Comparison of ENCODE assay signal across 16 cellular contexts in the genomic region with DNA sequence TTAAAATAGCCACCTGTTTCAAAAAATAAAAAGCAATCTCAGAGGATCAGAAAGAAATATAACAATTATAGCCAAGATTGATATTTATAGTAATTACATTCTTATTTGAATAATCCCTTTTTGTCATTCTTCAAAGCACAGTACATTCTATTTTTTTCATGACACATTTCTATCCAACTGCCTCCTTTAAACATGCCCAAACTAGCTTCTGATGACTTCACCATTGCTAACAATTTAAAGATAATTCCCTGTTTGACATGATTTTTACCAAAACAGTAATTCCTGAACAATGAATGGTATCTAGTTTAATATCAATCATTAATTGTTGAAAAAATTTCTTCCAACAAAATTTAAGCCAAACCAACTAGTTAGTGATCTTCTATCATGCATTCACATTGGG.
DNase-seq lines count a peak whose midpoint lies in the region; TF ChIP-seq lines count a peak whose summit lies in the region.
"Had no signal": no experiment of that assay in that cellular context is flagged by ENCODE, and none has a peak within 500 bp of the region (broad histone marks: within the 10 kb centered on the region; RNA-seq: fewer than 3 reads in every experiment).

No MANE protein-coding gene starts in this region.

- peaks cover 47% of the 10 kb centered on the region for H3K4me1 ChIP-seq in mammary epithelial cell (ENCODE audit: insufficient read depth, low read length)
- peaks cover 6% of the 10 kb centered on the region for H3K4me1 ChIP-seq in smooth muscle cell (ENCODE audit: low read depth)
- no peaks in the 10 kb centered on the region for H3K4me1 ChIP-seq in Caco-2

- H4K20me1 ChIP-seq in mammary epithelial cell (ENCODE audit: insufficient read depth, low read length) (no peaks in the 10 kb centered on the region), smooth muscle cell (ENCODE audit: low read depth) (no peaks in the 10 kb centered on the region)

- H3K9ac ChIP-seq in mammary epithelial cell (ENCODE audit: insufficient read depth, low read length) (no peak overlapping the region), smooth muscle cell (ENCODE audit: low read depth) (no peak overlapping the region)

- H3K9me3 ChIP-seq in mammary epithelial cell (replicated peaks; ENCODE audit: insufficient read depth, low read length) (no peaks in the 10 kb centered on the region), smooth muscle cell (replicated peaks; ENCODE audit: low read depth) (no peaks in the 10 kb centered on the region), Caco-2 (no peaks in the 10 kb centered on the region)

- intact Hi-C loops in mammary epithelial cell (cut with micrococcal nuclease) = loop anchor here (5.0 kb wide), 1 partner anchor 88 kb away; no protein-coding TSS in a partner anchor
- intact Hi-C loops in Caco-2 (cut with micrococcal nuclease; ENCODE audit: unreplicated experiment) = no loop called here

- no peak overlapping the region for H3K27ac Mint-ChIP-seq in Caco-2 (ENCODE audit: unreplicated experiment)
- H3K27ac Mint-ChIP-seq: CD4-positive, CD25-positive, alpha-beta regulatory T cell; CD8-positive, alpha-beta T cell had no signal

- dilution Hi-C loops in mammary epithelial cell (cut with HindIII; ENCODE audit: low sequenced_read_pairs) = no loop called here

- H3K79me2 ChIP-seq in mammary epithelial cell (ENCODE audit: insufficient read depth, low read length) (no peaks in the 10 kb centered on the region), smooth muscle cell (ENCODE audit: low read depth) (no peaks in the 10 kb centered on the region)

- no peak for TF ChIP-seq CTCF in RWPE1 (conservative IDR thresholded peaks at IDR 0.05; ENCODE audit: low read depth)
- no peak for TF ChIP-seq CTCF in mammary epithelial cell (conservative IDR thresholded peaks at IDR 0.05 in 1 of 2, IDR thresholded peaks at IDR 0.05 in 1 of 2; ENCODE audit: extremely low read depth in 1 of 2, insufficient read depth in 1 of 2, low read depth in 1 of 2, low read length in 2 of 2)
- TF ChIP-seq CTCF in smooth muscle cell (IDR thresholded peaks at IDR 0.05; ENCODE audit: borderline replicate concordance, insufficient read depth, poor library complexity, severe bottlenecking) = no peak
- TF ChIP-seq CTCF in Caco-2 (IDR thresholded peaks at IDR 0.05; ENCODE audit: insufficient read depth in 1 of 2, low read depth in 1 of 2, low read length in 1 of 2, severe bottlenecking in 1 of 2, unreplicated experiment in 1 of 2) = no peak

- in situ Hi-C loops in mammary epithelial cell (cut with MboI; ENCODE audit: low sequenced_read_pairs in 2 of 2) = loop anchor here (10.0 to 25.0 kb wide), 2 partner anchors 173 to 200 kb away; partner anchors contain the start of gene SNCA (in 1 of the 2)

- H3K27ac ChIP-seq in RWPE1 (no peak overlapping the region), mammary epithelial cell (ENCODE audit: insufficient read depth, low read depth, low read length) (peak overlapping the region; percentile 52), epithelial cell of prostate (peak overlapping the region; percentile 35), smooth muscle cell (ENCODE audit: low read depth) (peak overlapping the region; percentile 60)
- H3K27ac ChIP-seq: C4-2B had no signal

- H3K27me3 Mint-ChIP-seq in Caco-2 (ENCODE audit: insufficient read depth, unreplicated experiment) = no peaks in the 10 kb centered on the region

- no peaks in the 10 kb centered on the region for H3F3A ChIP-seq in smooth muscle cell (ENCODE audit: low read depth)

- POLR2A ChIA-PET in RWPE1 (lab: Yijun Ruan, JAX; ENCODE audit: low non-redundant PET) = no interaction called here
- POLR2A ChIA-PET in Caco-2 (lab: Charles Lee) = no interaction called here

- DNase-seq in RWPE1 (ENCODE audit: low spot score) (peak; percentile 49), mammary epithelial cell (peak; percentile 57), epithelial cell of prostate (ENCODE audit: low read depth, low spot score) (no peak), smooth muscle cell (lab: John Stamatoyannopoulos, UW; ENCODE audit: unreplicated experiment) (no peak), Caco-2 (no peak), NCI-H82 treated with DMSO at 0.1 percent for 48 hours (lab: John Stamatoyannopoulos, UW; ENCODE audit: unreplicated experiment) (no peak), GOT3 (lab: John Stamatoyannopoulos, UW) (no peak)
- DNase-seq: CD4-positive, CD25-positive, alpha-beta regulatory T cell; CD8-positive, alpha-beta T cell; DMS 273 treated with DMSO at 0.1 percent for 48 hours; DMS79; EL; GF-D8; H7; HCEC 1CT had no signal

- H3K4me3 ChIP-seq in mammary epithelial cell (replicated peaks in 1 of 3; ENCODE audit: insufficient read depth in 1 of 3, low read depth in 2 of 3, low read length in 3 of 3) = no peak overlapping the region
- no peak overlapping the region for H3K4me3 ChIP-seq in smooth muscle cell
- no peak overlapping the region for H3K4me3 ChIP-seq in Caco-2 (ENCODE audit: low read depth, low read length)

- peaks cover 9% of the 10 kb centered on the region for H3K4me1 Mint-ChIP-seq in Caco-2 (ENCODE audit: low read depth, unreplicated experiment)
- H3K4me1 Mint-ChIP-seq: CD4-positive, CD25-positive, alpha-beta regulatory T cell had no signal

- H2AFZ ChIP-seq in mammary epithelial cell (ENCODE audit: low read depth, low read length) = peak overlapping the region; percentile 45
- H2AFZ ChIP-seq in smooth muscle cell (ENCODE audit: low read depth) = no peak overlapping the region

- H3K36me3 Mint-ChIP-seq in Caco-2 (ENCODE audit: insufficient read depth, unreplicated experiment) = peaks cover 6% of the 10 kb centered on the region
- H3K36me3 Mint-ChIP-seq: CD4-positive, CD25-positive, alpha-beta regulatory T cell; CD8-positive, alpha-beta T cell had no signal

- H3K36me3 ChIP-seq in mammary epithelial cell (ENCODE audit: insufficient read depth, low read length) = no peaks in the 10 kb centered on the region
- H3K36me3 ChIP-seq in smooth muscle cell (ENCODE audit: low read depth) = no peaks in the 10 kb centered on the region
- no peaks in the 10 kb centered on the region for H3K36me3 ChIP-seq in Caco-2 (ENCODE audit: control insufficient read depth, insufficient read depth, low read length)

- CTCF ChIA-PET in RWPE1 (lab: Yijun Ruan, JAX) (no interaction called here), mammary epithelial cell (lab: Charles Lee; ENCODE audit: low non-redundant PET) (no interaction called here), Caco-2 (lab: Charles Lee) (no interaction called here)

- H3K27me3 ChIP-seq in mammary epithelial cell (ENCODE audit: insufficient read depth, low read length) (no peaks in the 10 kb centered on the region), smooth muscle cell (ENCODE audit: low read depth) (no peaks in the 10 kb centered on the region), Caco-2 (replicated peaks; ENCODE audit: control insufficient read depth, insufficient read depth, low read length) (no peaks in the 10 kb centered on the region)

- H3K4me2 ChIP-seq in mammary epithelial cell (ENCODE audit: insufficient read depth, low read depth, low read length) = peak overlapping the region; percentile 44
- H3K4me2 ChIP-seq in smooth muscle cell = no peak overlapping the region

- no TSS peak for BruUV-seq in mammary epithelial cell (replicated peaks; lab: Mats Ljungman, UMichigan)
- no TSS peak for BruUV-seq in Caco-2 (replicated peaks; lab: Mats Ljungman, UMichigan)

- no peaks in the 10 kb centered on the region for H3K9me3 Mint-ChIP-seq in Caco-2 (ENCODE audit: unreplicated experiment)
- H3K9me3 Mint-ChIP-seq: CD8-positive, alpha-beta T cell had no signal

- no peak overlapping the region for H3K4me3 Mint-ChIP-seq in Caco-2 (ENCODE audit: unreplicated experiment)
- H3K4me3 Mint-ChIP-seq: CD4-positive, CD25-positive, alpha-beta regulatory T cell; CD8-positive, alpha-beta T cell had no signal

Comparison
In these comparisons a context has a peak if more than half of its experiments do, and no peak if none do; other contexts are left out.
1. DNase-seq: peak in RWPE1 (single experiment) and mammary epithelial cell (single experiment); none in epithelial cell of prostate (single experiment), smooth muscle cell (single experiment), Caco-2 (0 of 2), NCI-H82 treated with DMSO at 0.1 percent for 48 hours (single experiment) and GOT3 (single experiment).